In the genomic region with DNA sequence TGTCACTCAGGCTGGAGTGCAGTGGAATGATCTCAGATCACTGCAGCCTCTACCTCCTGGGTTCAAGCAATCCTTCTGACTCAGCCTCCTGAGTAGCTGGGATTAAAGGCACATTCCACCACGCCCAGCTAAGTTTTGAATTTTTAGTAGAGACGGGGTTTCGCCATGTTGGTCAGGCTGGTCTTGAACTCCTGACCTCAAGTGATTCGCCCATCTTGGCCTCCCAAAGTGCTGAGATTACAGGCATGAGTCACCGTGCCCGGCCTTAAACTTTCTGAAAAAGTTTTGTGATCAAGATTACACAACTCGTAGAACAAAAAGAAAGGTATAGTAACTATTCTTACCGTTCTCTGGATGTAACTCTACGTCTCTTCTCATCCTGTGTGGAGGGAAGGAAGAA, we compare ENCODE assay signal across 1 cellular context.
TF ChIP-seq lines count a peak whose summit lies in the region.

No MANE protein-coding gene starts in this region.

TF ChIP-seq in K562, 482 proteins besides CTCF, POLR2A, EP300 and RAD21:
- TF ChIP-seq, protein P1, sequence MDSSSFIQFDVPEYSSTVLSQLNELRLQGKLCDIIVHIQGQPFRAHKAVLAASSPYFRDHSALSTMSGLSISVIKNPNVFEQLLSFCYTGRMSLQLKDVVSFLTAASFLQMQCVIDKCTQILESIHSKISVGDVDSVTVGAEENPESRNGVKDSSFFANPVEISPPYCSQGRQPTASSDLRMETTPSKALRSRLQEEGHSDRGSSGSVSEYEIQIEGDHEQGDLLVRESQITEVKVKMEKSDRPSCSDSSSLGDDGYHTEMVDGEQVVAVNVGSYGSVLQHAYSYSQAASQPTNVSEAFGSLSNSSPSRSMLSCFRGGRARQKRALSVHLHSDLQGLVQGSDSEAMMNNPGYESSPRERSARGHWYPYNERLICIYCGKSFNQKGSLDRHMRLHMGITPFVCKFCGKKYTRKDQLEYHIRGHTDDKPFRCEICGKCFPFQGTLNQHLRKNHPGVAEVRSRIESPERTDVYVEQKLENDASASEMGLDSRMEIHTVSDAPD (CRISPR knock-in tag; IDR thresholded peaks at IDR 0.05): no peak
- TF ChIP-seq, protein P2, sequence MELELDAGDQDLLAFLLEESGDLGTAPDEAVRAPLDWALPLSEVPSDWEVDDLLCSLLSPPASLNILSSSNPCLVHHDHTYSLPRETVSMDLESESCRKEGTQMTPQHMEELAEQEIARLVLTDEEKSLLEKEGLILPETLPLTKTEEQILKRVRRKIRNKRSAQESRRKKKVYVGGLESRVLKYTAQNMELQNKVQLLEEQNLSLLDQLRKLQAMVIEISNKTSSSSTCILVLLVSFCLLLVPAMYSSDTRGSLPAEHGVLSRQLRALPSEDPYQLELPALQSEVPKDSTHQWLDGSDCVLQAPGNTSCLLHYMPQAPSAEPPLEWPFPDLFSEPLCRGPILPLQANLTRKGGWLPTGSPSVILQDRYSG (tag; conservative IDR thresholded peaks at IDR 0.05; ENCODE audit: low read depth): no peak
- TF ChIP-seq ATF3 (IDR thresholded peaks at IDR 0.05) (peak; percentile 47; the same call in 1 of the 2 replicates), ATF3 (CRISPR knock-in tag; conservative IDR thresholded peaks at IDR 0.05) (no peak), KDM1A (IDR thresholded peaks at IDR 0.05) (peak; percentile 50 to 66; a peak in 2 of 4 replicates), HEY1 (CRISPR knock-in tag; IDR thresholded peaks at IDR 0.05; ENCODE audit: borderline replicate concordance) (no peak), FOSL1 (tag; conservative IDR thresholded peaks at IDR 0.05) (peak; percentile 71), EGR1 (conservative IDR thresholded peaks at IDR 0.05) (no peak), RFX7 (CRISPR knock-in tag; IDR thresholded peaks at IDR 0.05) (no peak), EHMT2 (IDR thresholded peaks at IDR 0.05) (no peak), CHCHD3 (CRISPR knock-in tag; IDR thresholded peaks at IDR 0.05) (no peak), ZSCAN32 (CRISPR knock-in tag; IDR thresholded peaks at IDR 0.05) (no peak)
